8 cellular contexts compared by ENCODE assay signal in the genomic region with DNA sequence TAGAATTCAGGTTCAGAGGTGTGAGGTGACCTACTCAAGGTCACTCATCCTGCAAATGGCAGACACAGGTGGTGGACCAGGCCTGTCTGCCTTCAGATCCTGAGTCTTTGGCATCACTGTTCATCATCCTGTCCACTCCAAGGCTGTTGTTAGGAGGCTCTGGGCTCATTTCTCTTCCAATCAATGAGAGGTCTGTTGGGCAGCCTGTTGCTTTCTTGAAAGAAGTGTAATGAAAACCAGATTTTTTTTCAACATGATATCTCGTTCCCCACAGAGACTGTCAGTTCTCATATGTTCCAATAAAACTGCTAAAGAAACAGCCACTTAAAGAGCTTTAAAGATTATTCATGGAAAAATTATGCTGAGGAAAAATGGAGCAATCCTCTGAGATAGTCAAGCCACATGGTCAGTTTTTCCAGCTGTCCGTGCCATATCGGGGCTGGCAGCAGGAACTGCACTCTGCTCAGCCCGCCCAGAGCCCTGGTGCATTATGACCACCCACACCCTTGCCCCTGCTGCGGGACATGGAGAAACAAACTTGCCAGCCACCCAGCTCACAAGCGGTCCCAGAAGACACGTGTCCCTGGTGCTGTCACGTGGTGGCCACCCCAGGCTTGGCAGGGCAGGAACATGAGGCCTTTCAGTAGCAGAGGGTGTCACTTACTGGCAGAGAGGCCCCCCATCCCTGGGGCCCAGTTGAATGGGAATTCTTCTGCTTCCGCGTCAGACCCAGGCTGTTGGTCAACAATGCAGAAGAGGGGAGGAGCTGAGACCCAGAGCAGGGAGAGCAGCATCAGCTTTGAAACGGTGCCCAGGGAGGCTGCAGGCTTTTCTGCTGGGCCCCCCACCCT.
DNase-seq lines count a peak whose midpoint lies in the region; ATAC-seq and TF ChIP-seq lines count a peak whose summit lies in the region.

No MANE protein-coding gene starts in this region.

- DNase-seq in GOT3 (lab: John Stamatoyannopoulos, UW) (peak; percentile 70), colonic mucosa (peak; percentile 49), left lung (peak in 1 of 2 donors; percentile 72), skeletal muscle cell (ENCODE audit: low read depth) (peak; percentile 93), HAP-1 (ENCODE audit: low spot score in 2 of 2) (no peak), GM10266 (ENCODE audit: extremely low spot score) (no peak), MM.1S (no peak)

- H3K27ac ChIP-seq in colonic mucosa (peak overlapping the region; percentile 72), left lung (peak overlapping the region; percentile 78 to 86), MM.1S (ENCODE audit: low read length) (no peak overlapping the region)

- in situ Hi-C loops in HAP-1 (cut with MboI; ENCODE audit: low sequenced_read_pairs), result no loop called here

- H3K4me2 ChIP-seq in MM.1S (ENCODE audit: low read depth, low read length), result no peak overlapping the region

- intact Hi-C loops in colonic mucosa (cut with DNase I), result no loop called here
- intact Hi-C loops in left lung (cut with DNase I), result no loop called here

- no peaks in the 10 kb centered on the region for H3F3A ChIP-seq in MM.1S (ENCODE audit: insufficient read depth, low read length)

- TF ChIP-seq CTCF in colonic mucosa (IDR thresholded peaks at IDR 0.05), result no peak
- no peak for TF ChIP-seq CTCF in left lung (IDR thresholded peaks at IDR 0.05)
- no peak for TF ChIP-seq CTCF in GM10266 (IDR thresholded peaks at IDR 0.05; ENCODE audit: control insufficient read depth, insufficient read depth, low read depth, missing control alignments)
- TF ChIP-seq CTCF in MM.1S (IDR thresholded peaks at IDR 0.05; ENCODE audit: low read length), result no peak

- no peaks in the 10 kb centered on the region for H3K79me2 ChIP-seq in MM.1S (ENCODE audit: low read length)

- H2AFZ ChIP-seq in MM.1S (ENCODE audit: low read length), result no peak overlapping the region

- peak; percentile 67 for ATAC-seq in left lung
- ATAC-seq in HG02852 (IDR thresholded peaks at IDR 0.05; ENCODE audit: unreplicated experiment), result no peak

- H3K9me3 ChIP-seq in colonic mucosa (no peaks in the 10 kb centered on the region), left lung (no peaks in the 10 kb centered on the region), HAP-1 (no peaks in the 10 kb centered on the region), MM.1S (replicated peaks; ENCODE audit: insufficient read depth, low read length) (no peaks in the 10 kb centered on the region)

- H3K4me3 ChIP-seq in colonic mucosa (no peak overlapping the region), left lung (no peak overlapping the region), skeletal muscle cell (ENCODE audit: low read depth, low read length) (no peak overlapping the region), HAP-1 (no peak overlapping the region), MM.1S (ENCODE audit: low read length) (no peak overlapping the region)

- H4K20me1 ChIP-seq in MM.1S (ENCODE audit: insufficient read depth, low read length), result no peaks in the 10 kb centered on the region

- H3K9me2 ChIP-seq in MM.1S (replicated peaks; ENCODE audit: insufficient read depth, low read length), result no peaks in the 10 kb centered on the region

- H3K9ac ChIP-seq in colonic mucosa (ENCODE audit: low read depth in 2 of 2, low read length in 2 of 2) (no peak overlapping the region), MM.1S (ENCODE audit: low read length) (no peak overlapping the region)

- H3K4me1 ChIP-seq in colonic mucosa, result no peaks in the 10 kb centered on the region
- H3K4me1 ChIP-seq in left lung, result peaks cover 14 to 20% of the 10 kb centered on the region in 2 donors
- H3K4me1 ChIP-seq in HAP-1, result peaks cover 6% of the 10 kb centered on the region; the same call in 1 of the 2 replicates
- no peaks in the 10 kb centered on the region for H3K4me1 ChIP-seq in MM.1S (ENCODE audit: low read length)

- H3K36me3 ChIP-seq in colonic mucosa, result no peaks in the 10 kb centered on the region
- H3K36me3 ChIP-seq in left lung, result peaks cover 0 to 7% of the 10 kb centered on the region in 2 donors
- H3K36me3 ChIP-seq in HAP-1 (replicated peaks), result no peaks in the 10 kb centered on the region
- H3K36me3 ChIP-seq in MM.1S (replicated peaks; ENCODE audit: insufficient read depth, low read length), result no peaks in the 10 kb centered on the region

- H3K27me3 ChIP-seq in colonic mucosa (no peaks in the 10 kb centered on the region), left lung (no peaks in the 10 kb centered on the region), HAP-1 (ENCODE audit: low read depth) (no peaks in the 10 kb centered on the region), MM.1S (replicated peaks; ENCODE audit: insufficient read depth, low read length) (no peaks in the 10 kb centered on the region)

Comparison
In these comparisons a context has a peak if more than half of its experiments do, and no peak if none do; other contexts are left out.
1. DNase-seq: peak in GOT3 (single experiment), colonic mucosa (single experiment) and skeletal muscle cell (single experiment); none in HAP-1 (0 of 2), GM10266 (single experiment) and MM.1S (single experiment).